Comparison of ENCODE assay signal across 25 cellular contexts in the genomic region with DNA sequence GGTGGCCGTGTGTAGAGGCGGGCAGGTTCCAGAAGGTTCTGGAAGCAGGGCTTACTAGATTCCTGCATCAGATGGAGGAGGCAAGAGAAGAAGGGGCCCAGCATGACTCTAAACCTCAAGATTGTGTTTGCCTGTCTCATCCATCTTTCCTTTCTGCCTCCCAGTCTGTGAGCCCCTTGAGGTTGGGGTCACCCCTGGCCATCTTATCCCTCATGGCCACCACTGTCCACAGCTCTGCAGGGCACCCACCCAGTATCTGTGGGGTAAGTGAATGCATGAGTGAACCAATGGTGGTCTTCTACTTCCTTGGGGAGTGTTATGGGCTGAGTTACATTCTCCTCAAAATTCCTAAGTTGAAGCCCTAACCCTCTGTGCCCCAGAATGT.
"Had no signal": no experiment of that assay in that cellular context is flagged by ENCODE, and none has a peak within 500 bp of the region (broad histone marks: within the 10 kb centered on the region; RNA-seq: fewer than 3 reads in every experiment).

No MANE protein-coding gene starts in this region.

- H3K27ac Mint-ChIP-seq: memory B cell; neural progenitor cell; stimulated activated memory B cell treated with anti-CD40 and anti-IgM and Interleukin-4, amounts not matched to agents 10 μg/mL and 1 μg/mL and 100 μg/mL, for 72 hours had no signal

- H3K9me3 ChIP-seq: esophagus squamous epithelium, gastroesophageal sphincter, mucosa of descending colon, pancreas, sigmoid colon, suprapubic skin, transverse colon, vagina had no signal

- H3K4me1 Mint-ChIP-seq: central memory CD8-positive, alpha-beta T cell; stimulated activated memory B cell treated with anti-CD40 and anti-IgM and Interleukin-4, amounts not matched to agents 10 μg/mL and 1 μg/mL and 100 μg/mL, for 72 hours had no signal

- H3K4me1 ChIP-seq: gastroesophageal sphincter, neural progenitor cell, pancreas, sigmoid colon had no signal

- H3K36me3 ChIP-seq: brain microvascular endothelial cell, esophagus squamous epithelium, gastroesophageal sphincter, neural progenitor cell, pancreas, sigmoid colon, stomach, suprapubic skin, transverse colon, vagina had no signal

- H3K9me3 Mint-ChIP-seq: central memory CD8-positive, alpha-beta T cell had no signal

- H3K36me3 Mint-ChIP-seq: activated naive CD4-positive, alpha-beta T cell treated with anti-CD3 and anti-CD28 coated beads, Interleukin-2, amount 50 U/mL, for 72 hours; neural progenitor cell; stimulated activated memory B cell treated with anti-CD40 and anti-IgM and Interleukin-4, amounts not matched to agents 10 μg/mL and 1 μg/mL and 100 μg/mL, for 72 hours had no signal

- ATAC-seq: activated CD4-positive, CD25-positive, alpha-beta regulatory T cell treated with anti-CD3 and anti-CD28 coated beads, Interleukin-2, amount 50 U/mL, for 24 hours; activated naive CD4-positive, alpha-beta T cell treated with anti-CD3 and anti-CD28 coated beads, Interleukin-2, amount 50 U/mL, for 72 hours; gastroesophageal sphincter; left cardiac atrium; pancreas; SK-N-SH treated with all-trans-retinoic acid at 6 μM for 48 hours; stimulated activated memory B cell treated with anti-CD40 and anti-IgM and Interleukin-4, amounts not matched to agents 10 μg/mL and 1 μg/mL and 100 μg/mL, for 72 hours had no signal

- H3K4me3 Mint-ChIP-seq: central memory CD8-positive, alpha-beta T cell; memory B cell; neural progenitor cell; stimulated activated memory B cell treated with anti-CD40 and anti-IgM and Interleukin-4, amounts not matched to agents 10 μg/mL and 1 μg/mL and 100 μg/mL, for 72 hours had no signal

- FAIRE-seq: colon, islet of Langerhans, pancreas had no signal

- H3K4me3 ChIP-seq: esophagus squamous epithelium, gastroesophageal sphincter, mucosa of descending colon, neural progenitor cell, pancreas, sigmoid colon, smooth muscle cell, stomach, suprapubic skin, transverse colon, vagina had no signal

- H3K27me3 ChIP-seq: brain microvascular endothelial cell, esophagus squamous epithelium, neural progenitor cell, pancreas, suprapubic skin, transverse colon, vagina had no signal

- DNase-seq: activated CD4-positive, alpha-beta T cell treated with anti-CD3 and anti-CD28 coated beads, Interleukin-2, amount 50 U/mL, for 1 hour; activated T-cell treated with anti-CD3 and anti-CD28 coated beads for 4 hours; brain microvascular endothelial cell; esophagus squamous epithelium; hypothalamus; left cardiac atrium; sigmoid colon; stimulated activated CD4-positive, alpha-beta T cell treated with anti-CD3 and anti-CD28 coated beads, Interleukin-15, amount 100 ng/mL, for 24 hours had no signal

- H3K27ac ChIP-seq: brain microvascular endothelial cell, gastroesophageal sphincter, neural progenitor cell, pancreas, sigmoid colon, stomach, suprapubic skin, vagina had no signal
